In genomic region chr13:48220592-48221300, GRCh38 we compare ENCODE assay signal across 8 cellular contexts. TPM values are rescaled to one million over a fixed set of nuclear protein-coding genes. Genes with fewer than 3 reads are reported as not detected.
DNase-seq lines count a peak whose midpoint lies in the region; TF ChIP-seq lines count a peak whose summit lies in the region.
"Had no signal": no experiment of that assay in that cellular context is flagged by ENCODE, and none has a peak within 500 bp of the region (broad histone marks: within the 10 kb centered on the region; RNA-seq: fewer than 3 reads in every experiment).

No MANE protein-coding gene starts in this region.

- H4K20me1 ChIP-seq in GM23248 (ENCODE audit: insufficient read depth) (no peaks in the 10 kb centered on the region), fibroblast of lung (ENCODE audit: control insufficient read depth, extremely low read depth, insufficient read depth, low read length) (no peaks in the 10 kb centered on the region)

- intact Hi-C loops in spleen (cut with DNase I; ENCODE audit: low total_unique reads) = no loop called here

- H3K4me3 ChIP-seq in GM23248 = no peak overlapping the region
- H3K4me3 ChIP-seq in fibroblast of lung (replicated peaks in 1 of 4; ENCODE audit: control extremely low read depth in 1 of 4, insufficient read depth in 1 of 4, low read depth in 3 of 4, low read length in 4 of 4) = no peak overlapping the region
- peak overlapping the region in 1 of 8 donors; percentile 56 for H3K4me3 ChIP-seq in spleen

- H3F3A ChIP-seq in GM23248 (ENCODE audit: insufficient read depth) = peaks cover 24% of the 10 kb centered on the region

- in situ Hi-C loops in GM23248 (cut with MboI) = no loop called here

- 64 to 68% methylated on average over 5 of the region's 5 CpGs for WGBS in GM23248 (ENCODE audit: low coverage in 1 of 2, low lambda C conversion rate in 2 of 2, missing lambda C conversion rate in 2 of 2), 2 experiments
- WGBS in spleen, 5 donors = 32 to 42% (median 38%) methylated on average over 5 of the region's 5 CpGs

- no peak for TF ChIP-seq POLR2A in spleen (IDR thresholded peaks at IDR 0.05)

- H3K9me3 ChIP-seq in GM23248 (ENCODE audit: low read depth) (no peaks in the 10 kb centered on the region), fibroblast of lung (ENCODE audit: control insufficient read depth, insufficient read depth, low read depth, low read length) (no peaks in the 10 kb centered on the region), spleen (peaks cover 0 to 5% (median 0%) of the 10 kb centered on the region in 8 donors)
- H3K9me3 ChIP-seq: thoracic aorta had no signal

- H2AFZ ChIP-seq in GM23248 (peak overlapping the region; percentile 87), fibroblast of lung (ENCODE audit: low read length) (peak overlapping the region; percentile 31)

- H3K9ac ChIP-seq in GM23248 (no peak overlapping the region), fibroblast of lung (ENCODE audit: insufficient read depth, low read length) (no peak overlapping the region)

- no peaks in the 10 kb centered on the region for H3K9me2 ChIP-seq in GM23248 (ENCODE audit: insufficient read depth)

- H3K4me2 ChIP-seq in GM23248 (ENCODE audit: unreplicated experiment) (peak overlapping the region; percentile 60), fibroblast of lung (ENCODE audit: extremely low read depth, insufficient read depth, low read length) (peak overlapping the region; percentile 13)

- no peak overlapping the region for H3K27ac ChIP-seq in GM23248
- H3K27ac ChIP-seq in fibroblast of lung (ENCODE audit: insufficient read depth, low read length) = no peak overlapping the region
- peak overlapping the region; percentile 80 to 90 (median 84) for H3K27ac ChIP-seq in spleen

- H3K36me3 ChIP-seq in GM23248 (ENCODE audit: low read depth) (no peaks in the 10 kb centered on the region), fibroblast of lung (ENCODE audit: control insufficient read depth, insufficient read depth, low read length) (no peaks in the 10 kb centered on the region), spleen (no peaks in the 10 kb centered on the region)
- H3K36me3 ChIP-seq: thoracic aorta had no signal

- H3K4me1 ChIP-seq in GM23248 (ENCODE audit: insufficient read depth) (peaks cover 24% of the 10 kb centered on the region), fibroblast of lung (ENCODE audit: control insufficient read depth, extremely low read depth, insufficient read depth, low read length) (no peaks in the 10 kb centered on the region), spleen (peaks cover 23 to 58% (median 41%) of the 10 kb centered on the region in 6 donors)

- no peaks in the 10 kb centered on the region for H3K79me2 ChIP-seq in GM23248 (ENCODE audit: insufficient read depth)
- no peaks in the 10 kb centered on the region for H3K79me2 ChIP-seq in fibroblast of lung (ENCODE audit: control insufficient read depth, insufficient read depth, low read length)

- no peak for TF ChIP-seq CTCF in fibroblast of lung (conservative IDR thresholded peaks at IDR 0.05 in 1 of 2, IDR thresholded peaks at IDR 0.05 in 1 of 2; ENCODE audit: low read depth in 1 of 2, low read length in 2 of 2)
- TF ChIP-seq CTCF in spleen (IDR thresholded peaks at IDR 0.05 in 8 of 11, conservative IDR thresholded peaks at IDR 0.05 in 3 of 11) = no peak

- H3K27me3 ChIP-seq in GM23248 (replicated peaks; ENCODE audit: insufficient read depth) (no peaks in the 10 kb centered on the region), fibroblast of lung (ENCODE audit: control insufficient read depth, insufficient read depth, low read length) (no peaks in the 10 kb centered on the region), spleen (replicated peaks in 1 of 7) (no peaks in the 10 kb centered on the region)

- DNase-seq in GM23248 = no peak
- peak; percentile 21 for DNase-seq in RPMI7951 (ENCODE audit: low read depth)
- no peak for DNase-seq in fibroblast of lung (ENCODE audit: low read depth in 2 of 2)
- DNase-seq in spleen = no peak
- no peak for DNase-seq in DMS53 (lab: John Stamatoyannopoulos, UW)
- DNase-seq in iPS-NIHi11 (ENCODE audit: low spot score) = no peak
- DNase-seq in NAMALWA (ENCODE audit: low spot score) = no peak

RNA-seq across cellular contexts. Expression of gene ITM2B, which starts 12.3 kb away (rescaled TPM):
- total RNA-seq in GM23248 (2014; rRNA removed; shearing (Covaris generic)) = 263 and 295 TPM in 2 replicates
- polyA plus RNA-seq in GM23248 (2016; fragmentation: Nextera tagmentation; extraction: Ambion mirVana) (689 and 690 TPM in 2 replicates), fibroblast of lung (336 and 645 TPM in 2 replicates), spleen (100 to 1,000 TPM; 244 to 311 (median 249) TPM)
- total RNA-seq in RPMI7951 (2014; rRNA removed; shearing (Covaris generic)) = 164 and 232 TPM in 2 replicates
- total RNA-seq in fibroblast of lung (79.4 and 117 TPM in 2 replicates), spleen (100 to 1,000 TPM; 603 to 890 (median 793) TPM)
- polyA plus RNA-seq in fibroblast of lung (2012) = 209 and 370 TPM in 2 replicates
- 25.6 and 26.0 TPM in 2 replicates for polyA minus RNA-seq in fibroblast of lung (ENCODE audit: low replicate concordance)

Comparison
In these comparisons a context has a peak if more than half of its experiments do, and no peak if none do; other contexts are left out.
1. H3K27ac ChIP-seq: peak in spleen (8 of 8); none in GM23248 (single experiment) and fibroblast of lung (single experiment).